9 cellular contexts compared by ENCODE assay signal in genomic region chr19:14479985-14480694, GRCh38. TPM values are rescaled to one million over a fixed set of nuclear protein-coding genes. Genes with fewer than 3 reads are reported as not detected.
DNase-seq lines count a peak whose midpoint lies in the region; ATAC-seq and TF ChIP-seq lines count a peak whose summit lies in the region.
"Had no signal": no experiment of that assay in that cellular context is flagged by ENCODE, and none has a peak within 500 bp of the region (broad histone marks: within the 10 kb centered on the region; RNA-seq: fewer than 3 reads in every experiment).

No MANE protein-coding gene starts in this region.

- H3K18ac ChIP-seq in mesenchymal stem cell (ENCODE audit: low read depth in 1 of 2, low read length in 2 of 2): peak overlapping the region in 1 of 2 experiments; percentile 18

- H3K9me3 Mint-ChIP-seq in chondrocyte (ENCODE audit: low read depth): no peaks in the 10 kb centered on the region

- ATAC-seq in GM21423 (IDR thresholded peaks at IDR 0.05; ENCODE audit: unreplicated experiment) (no peak), HG03097 (IDR thresholded peaks at IDR 0.05; ENCODE audit: low FRiP score, unreplicated experiment) (no peak)

- H3K27me3 Mint-ChIP-seq in chondrocyte (ENCODE audit: low read depth): no peaks in the 10 kb centered on the region

- no peaks in the 10 kb centered on the region for H3K27me3 ChIP-seq in BE2C
- no peaks in the 10 kb centered on the region for H3K27me3 ChIP-seq in HL-60 (ENCODE audit: insufficient read depth, poor library complexity, severe bottlenecking)
- peaks cover 0 to under 1% of the 10 kb centered on the region in 2 experiments for H3K27me3 ChIP-seq in mesenchymal stem cell (ENCODE audit: control insufficient read depth in 1 of 2, insufficient read depth in 1 of 2, low read length in 2 of 2)

- no peak overlapping the region for H2AFZ ChIP-seq in mesenchymal stem cell (ENCODE audit: low read depth, low read length)

- H3K4me1 ChIP-seq in BE2C (peaks cover 28% of the 10 kb centered on the region), mesenchymal stem cell (ENCODE audit: control insufficient read depth, insufficient read depth, low read depth, low read length) (peaks cover 48% of the 10 kb centered on the region)

- peak; percentile 74 for DNase-seq in BE2C
- DNase-seq in HL-60 (ENCODE audit: low read depth in 1 of 2, low spot score in 1 of 2): peak; percentile 51 to 72
- peak; percentile 52 for DNase-seq in activated CD4-positive, alpha-beta T cell treated with anti-CD3 and anti-CD28 coated beads for 1 hour
- DNase-seq in chondrocyte (ENCODE audit: low spot score): peak; percentile 92
- peak; percentile 43 for DNase-seq in mesenchymal stem cell
- DNase-seq in stimulated activated naive CD4-positive, alpha-beta T cell (lab: John Stamatoyannopoulos, UW): peak; percentile 33 to 71 (median 58)

- H4K8ac ChIP-seq in mesenchymal stem cell (ENCODE audit: low read length): peak overlapping the region; percentile 40

- H3K36me3 ChIP-seq in BE2C: no peaks in the 10 kb centered on the region; the same call in 1 of the 2 replicates
- H3K36me3 ChIP-seq in mesenchymal stem cell (ENCODE audit: control insufficient read depth in 1 of 2, insufficient read depth in 2 of 2, low read depth in 1 of 2, low read length in 2 of 2): peaks cover 44 to 86% of the 10 kb centered on the region in 2 experiments

- H3K4me2 ChIP-seq in mesenchymal stem cell (ENCODE audit: low read length, poor library complexity, severe bottlenecking): no peak overlapping the region

- H3K23ac ChIP-seq in mesenchymal stem cell (ENCODE audit: low read length in 2 of 2): no peak overlapping the region

- H3K36me3 Mint-ChIP-seq in chondrocyte (ENCODE audit: low read depth): peaks cover 11% of the 10 kb centered on the region

- peak overlapping the region in 1 of 2 experiments; percentile 33 for H2BK12ac ChIP-seq in mesenchymal stem cell (ENCODE audit: low read length in 2 of 2)

- WGBS in mesenchymal stem cell: 61% methylated on average over 42 of the region's 42 CpGs

- H3K4me1 Mint-ChIP-seq in chondrocyte (ENCODE audit: low read depth): peaks cover 27% of the 10 kb centered on the region

- peaks cover 30% of the 10 kb centered on the region for H3K79me1 ChIP-seq in mesenchymal stem cell (replicated peaks; ENCODE audit: low read length, poor library complexity, severe bottlenecking)

- TF ChIP-seq CTCF in BE2C (IDR thresholded peaks at IDR 0.05; ENCODE audit: low read depth, low read length) (peak; percentile 88), HL-60 (IDR thresholded peaks at IDR 0.05; ENCODE audit: insufficient read depth, low read length) (peak; percentile 67), chondrocyte (IDR thresholded peaks at IDR 0.05) (peak; percentile 86)

- H3K4me3 ChIP-seq in BE2C (ENCODE audit: low read depth, low read length) (no peak overlapping the region), HL-60 (replicated peaks; ENCODE audit: insufficient read depth, low read length) (peak overlapping the region; percentile 15; the same call in 1 of the 2 replicates), mesenchymal stem cell (ENCODE audit: insufficient read depth in 1 of 2, low read depth in 1 of 2, low read length in 2 of 2) (no peak overlapping the region)

- no peak overlapping the region for H3K4ac ChIP-seq in mesenchymal stem cell (ENCODE audit: low read depth in 1 of 2, low read length in 2 of 2)

- H4K91ac ChIP-seq in mesenchymal stem cell (ENCODE audit: low read length): peak overlapping the region; percentile 54

- H3K14ac ChIP-seq in mesenchymal stem cell (ENCODE audit: low read length in 2 of 2): no peak overlapping the region

- H3K9ac ChIP-seq in mesenchymal stem cell (ENCODE audit: low read length): no peak overlapping the region

- peak overlapping the region; percentile 94 for H2AK5ac ChIP-seq in mesenchymal stem cell (ENCODE audit: low read length, severe bottlenecking)

- H2BK120ac ChIP-seq in mesenchymal stem cell (ENCODE audit: low read depth, low read length): no peak overlapping the region

- H3K4me3 Mint-ChIP-seq in chondrocyte (ENCODE audit: unreplicated experiment): no peak overlapping the region

- H2BK15ac ChIP-seq in mesenchymal stem cell (ENCODE audit: low read depth, poor library complexity, severe bottlenecking): no peak overlapping the region

- peak overlapping the region; percentile 35 for H2BK5ac ChIP-seq in mesenchymal stem cell (ENCODE audit: low read depth, low read length, poor library complexity, severe bottlenecking)

- no peak overlapping the region for H3K27ac ChIP-seq in HL-60 (replicated peaks)
- peak overlapping the region; percentile 8 for H3K27ac ChIP-seq in mesenchymal stem cell (ENCODE audit: low read length, poor library complexity, severe bottlenecking)

- H3K27ac Mint-ChIP-seq in chondrocyte (ENCODE audit: unreplicated experiment): no peak overlapping the region

- H3K9me3 ChIP-seq in BE2C (no peaks in the 10 kb centered on the region), mesenchymal stem cell (ENCODE audit: control insufficient read depth, low read length) (no peaks in the 10 kb centered on the region)

RNA-seq across cellular contexts. Expression of gene PTGER1, which starts 5.0 kb away (rescaled TPM):
- polyA plus RNA-seq in BE2C (2012; ENCODE audit: insufficient read depth, insufficient read length, low read depth): 29.0 TPM
- total RNA-seq in chondrocyte: 0.29 to 1.6 TPM (median 1.4 TPM) in 3 replicates
- polyA plus RNA-seq in mesenchymal stem cell (2013, experiment 1 of 2): 1.2 TPM
- 1.3 TPM for polyA plus RNA-seq in mesenchymal stem cell (2013, experiment 2 of 2)
- total RNA-seq: mononuclear cell had no signal

RNA-seq across cellular contexts. Expression of gene GIPC1, which starts 15.8 kb away (rescaled TPM):
- 188 TPM for polyA plus RNA-seq in BE2C (2012; ENCODE audit: insufficient read depth, insufficient read length, low read depth)
- total RNA-seq in chondrocyte: 83.7 to 107 TPM (median 99.6 TPM) in 3 replicates
- polyA plus RNA-seq in mesenchymal stem cell (2013, experiment 1 of 2): 120 TPM
- 116 TPM for polyA plus RNA-seq in mesenchymal stem cell (2013, experiment 2 of 2)

RNA-seq across cellular contexts. Expression of gene DNAJB1, which starts 38.1 kb away (rescaled TPM):
- 90.6 TPM for polyA plus RNA-seq in BE2C (2012; ENCODE audit: insufficient read depth, insufficient read length, low read depth)
- total RNA-seq in chondrocyte: 63.1 to 85.1 TPM (median 77.2 TPM) in 3 replicates
- 59.4 TPM for polyA plus RNA-seq in mesenchymal stem cell (2013, experiment 1 of 2)
- polyA plus RNA-seq in mesenchymal stem cell (2013, experiment 2 of 2): 60.1 TPM

RNA-seq across cellular contexts. Expression of gene PKN1, which starts 47.0 kb away (rescaled TPM):
- polyA plus RNA-seq in BE2C (2012; ENCODE audit: insufficient read depth, insufficient read length, low read depth): 283 TPM
- total RNA-seq in chondrocyte: 112 to 204 TPM (median 195 TPM) in 3 replicates
- 75.4 TPM for polyA plus RNA-seq in mesenchymal stem cell (2013, experiment 1 of 2)
- polyA plus RNA-seq in mesenchymal stem cell (2013, experiment 2 of 2): 74.2 TPM

RNA-seq across cellular contexts. Expression of gene TECR, which starts 49.3 kb away (rescaled TPM):
- 236 TPM for polyA plus RNA-seq in BE2C (2012; ENCODE audit: insufficient read depth, insufficient read length, low read depth)
- 69.4 to 98.0 TPM (median 70.7 TPM) in 3 replicates for total RNA-seq in chondrocyte
- polyA plus RNA-seq in mesenchymal stem cell (2013, experiment 1 of 2): 136 TPM
- 131 TPM for polyA plus RNA-seq in mesenchymal stem cell (2013, experiment 2 of 2)
